17 cellular contexts compared by ENCODE assay signal in genomic region chr9:128495804-128496417, GRCh38. TPM values are rescaled to one million over a fixed set of nuclear protein-coding genes. Genes with fewer than 3 reads are reported as not detected.
DNase-seq lines count a peak whose midpoint lies in the region; ATAC-seq, FAIRE-seq and TF ChIP-seq lines count a peak whose summit lies in the region.
"Had no signal": no experiment of that assay in that cellular context is flagged by ENCODE, and none has a peak within 500 bp of the region (broad histone marks: within the 10 kb centered on the region; RNA-seq: fewer than 3 reads in every experiment).

No MANE protein-coding gene starts in this region.

- H3K36me3 ChIP-seq in RWPE2 (ENCODE audit: low read depth) (peaks cover 57% of the 10 kb centered on the region), small intestine (ENCODE audit: control insufficient read depth in 2 of 2, insufficient read depth in 2 of 2, low read length in 2 of 2) (peaks cover 3 to 5% of the 10 kb centered on the region in 2 donors), adrenal gland (replicated peaks in 1 of 2) (peaks cover 0 to 59% of the 10 kb centered on the region in 2 donors)

- no peak overlapping the region for H3K4me3 Mint-ChIP-seq in activated naive CD4-positive, alpha-beta T cell treated with anti-CD3 and anti-CD28 coated beads for 36 hours

- ATAC-seq in RWPE2 (ENCODE audit: low read depth): 0 out of 3 replicates have a peak, but pooled peaks have one; percentile 29
- ATAC-seq in GM18867 (IDR thresholded peaks at IDR 0.05; ENCODE audit: unreplicated experiment): no peak

- H3K4me1 ChIP-seq in RWPE2 (ENCODE audit: insufficient read depth, poor library complexity, severe bottlenecking) (no peaks in the 10 kb centered on the region), small intestine (ENCODE audit: control insufficient read depth in 2 of 2, insufficient read depth in 1 of 2, low read depth in 1 of 2, low read length in 1 of 2) (no peaks in the 10 kb centered on the region), adrenal gland (replicated peaks in 1 of 2) (peaks cover 0 to 14% of the 10 kb centered on the region in 2 donors)
- H3K4me1 ChIP-seq: sigmoid colon had no signal

- CTCF ChIA-PET in activated naive CD4-positive, alpha-beta T cell treated with anti-CD3 and anti-CD28 coated beads for 36 hours (lab: Charles Lee): interaction anchor here (1.1 kb wide), 1 partner anchor 16 kb away, joined by 3 read pairs; no protein-coding TSS in a partner anchor

- no peak for TF ChIP-seq POLR2A in adrenal gland (IDR thresholded peaks at IDR 0.05)

- H3K27me3 ChIP-seq in RWPE2 (ENCODE audit: insufficient read depth, poor library complexity, severe bottlenecking) (no peaks in the 10 kb centered on the region), small intestine (ENCODE audit: control insufficient read depth in 2 of 2, insufficient read depth in 2 of 2, low read length in 2 of 2) (no peaks in the 10 kb centered on the region), adrenal gland (no peaks in the 10 kb centered on the region)
- H3K27me3 ChIP-seq: sigmoid colon had no signal

- 59 to 70% (median 65%) methylated on average over 6 of the region's 6 CpGs for WGBS in small intestine, 3 donors
- 79 to 91% (median 85%) methylated on average over 6 of the region's 6 CpGs for WGBS in adrenal gland, 4 donors

- FAIRE-seq in small intestine (lab: Jason Lieb, UNC): no peak
- FAIRE-seq: D721Med had no signal

- no peak for TF ChIP-seq CTCF in RWPE2 (IDR thresholded peaks at IDR 0.05; ENCODE audit: poor library complexity, severe bottlenecking)
- no peak for TF ChIP-seq CTCF in fibroblast of mammary gland (conservative IDR thresholded peaks at IDR 0.05; ENCODE audit: control insufficient read depth, insufficient read depth, low read depth, low read length)
- TF ChIP-seq CTCF in adrenal gland (IDR thresholded peaks at IDR 0.05): no peak

- H3K27ac Mint-ChIP-seq in activated naive CD4-positive, alpha-beta T cell treated with anti-CD3 and anti-CD28 coated beads for 36 hours: peak overlapping the region; percentile 19

- intact Hi-C loops in activated naive CD4-positive, alpha-beta T cell treated with anti-CD3 and anti-CD28 coated beads for 36 hours (cut with micrococcal nuclease): no loop called here
- intact Hi-C loops in adrenal gland (cut with DNase I): no loop called here

- no peaks in the 10 kb centered on the region for H3K27me3 Mint-ChIP-seq in activated naive CD4-positive, alpha-beta T cell treated with anti-CD3 and anti-CD28 coated beads for 36 hours (ENCODE audit: low read depth)

- H3K9me3 Mint-ChIP-seq in activated naive CD4-positive, alpha-beta T cell treated with anti-CD3 and anti-CD28 coated beads for 36 hours: no peaks in the 10 kb centered on the region

- peaks cover 25% of the 10 kb centered on the region for H3K36me3 Mint-ChIP-seq in activated naive CD4-positive, alpha-beta T cell treated with anti-CD3 and anti-CD28 coated beads for 36 hours (ENCODE audit: low read depth)

- DNase-seq in activated naive CD4-positive, alpha-beta T cell treated with anti-CD3 and anti-CD28 coated beads for 36 hours: no peak
- no peak for DNase-seq in activated naive CD4-positive, alpha-beta T cell treated with anti-CD3 and anti-CD28 coated beads, Interleukin-2, amount 50 U/mL, for 16 hours
- DNase-seq in RWPE2 (ENCODE audit: low spot score): no peak
- peak; percentile 3 for DNase-seq in fibroblast of mammary gland (ENCODE audit: low read depth)
- DNase-seq in small intestine: peak; percentile 14
- DNase-seq in adrenal gland: no peak
- no peak for DNase-seq in cortex of kidney (lab: John Stamatoyannopoulos, UW)
- DNase-seq: effector CD8-positive, alpha-beta T cell; foreskin melanocyte; NCI-H1417 treated with DMSO at 0.1 percent for 48 hours; NCI-H226; SHP77 treated with DMSO at 0.1 percent for 48 hours; trophoblast cell had no signal

- H3K4me3 ChIP-seq in RWPE2 (ENCODE audit: severe bottlenecking) (no peak overlapping the region), fibroblast of mammary gland (ENCODE audit: control insufficient read depth, low read depth, low read length) (no peak overlapping the region), small intestine (ENCODE audit: low read depth in 1 of 2, low read length in 2 of 2) (no peak overlapping the region), adrenal gland (no peak overlapping the region)
- H3K4me3 ChIP-seq: sigmoid colon had no signal

- H3K9me3 ChIP-seq in RWPE2 (ENCODE audit: severe bottlenecking): no peaks in the 10 kb centered on the region
- no peaks in the 10 kb centered on the region for H3K9me3 ChIP-seq in small intestine (ENCODE audit: control insufficient read depth, low read depth)
- H3K9me3 ChIP-seq in adrenal gland (replicated peaks in 1 of 3): no peaks in the 10 kb centered on the region
- H3K9me3 ChIP-seq: sigmoid colon had no signal

- peaks cover 3% of the 10 kb centered on the region for H3K4me1 Mint-ChIP-seq in activated naive CD4-positive, alpha-beta T cell treated with anti-CD3 and anti-CD28 coated beads for 36 hours (ENCODE audit: low read depth)

- no peak overlapping the region for H3K27ac ChIP-seq in RWPE2 (ENCODE audit: poor library complexity, severe bottlenecking)
- no peak overlapping the region for H3K27ac ChIP-seq in small intestine (ENCODE audit: low read depth in 1 of 2, low read length in 1 of 2)
- H3K27ac ChIP-seq in adrenal gland: no peak overlapping the region
- H3K27ac ChIP-seq: HL-60, sigmoid colon had no signal

RNA-seq across cellular contexts. Expression of gene GLE1, which starts 8.6 kb away (rescaled TPM):
- 10 to 100 TPM; 48.7 to 51.6 TPM for total RNA-seq in activated naive CD4-positive, alpha-beta T cell treated with anti-CD3 and anti-CD28 coated beads for 36 hours
- polyA plus RNA-seq in small intestine (10 to 100 TPM; 17.8 to 21.2 (median 21.0) TPM), adrenal gland (10 to 100 TPM; 13.1 to 33.4 (median 13.8) TPM)
- 10 to 100 TPM; 23.6 to 81.9 (median 29.6) TPM for total RNA-seq in adrenal gland

RNA-seq across cellular contexts. Expression of gene ODF2, which starts 40.1 kb away (rescaled TPM):
- 10 to 100 TPM; 73.6 to 73.7 TPM for total RNA-seq in activated naive CD4-positive, alpha-beta T cell treated with anti-CD3 and anti-CD28 coated beads for 36 hours
- polyA plus RNA-seq in small intestine (10 to 100 TPM in 1 of 3 donors, 1 to 10 TPM in 2; 4.0 to 17.8 (median 5.9) TPM), adrenal gland (10 to 100 TPM; 16.6 to 21.6 (median 19.6) TPM)
- total RNA-seq in adrenal gland: 10 to 100 TPM; 10.2 to 18.3 (median 14.0) TPM

RNA-seq across cellular contexts. Expression of gene SPTAN1, which starts 56.5 kb away (rescaled TPM):
- 100 to 1,000 TPM; 162 to 183 TPM for total RNA-seq in activated naive CD4-positive, alpha-beta T cell treated with anti-CD3 and anti-CD28 coated beads for 36 hours
- polyA plus RNA-seq in small intestine (100 to 1,000 TPM in 2 of 3 donors, 10 to 100 TPM in 1; 98.1 to 154 (median 150) TPM), adrenal gland (100 to 1,000 TPM; 167 to 278 (median 252) TPM)
- total RNA-seq in adrenal gland: 100 to 1,000 TPM; 172 to 316 (median 227) TPM

Comparison
In these comparisons a context has a peak if more than half of its experiments do, and no peak if none do; other contexts are left out.
1. DNase-seq: peak in fibroblast of mammary gland (single experiment) and small intestine (single experiment); none in activated naive CD4-positive, alpha-beta T cell treated with anti-CD3 and anti-CD28 coated beads for 36 hours (single experiment), activated naive CD4-positive, alpha-beta T cell treated with anti-CD3 and anti-CD28 coated beads, Interleukin-2, amount 50 U/mL, for 16 hours (single experiment), RWPE2 (single experiment), adrenal gland (0 of 7) and cortex of kidney (single experiment).